In the genomic region with DNA sequence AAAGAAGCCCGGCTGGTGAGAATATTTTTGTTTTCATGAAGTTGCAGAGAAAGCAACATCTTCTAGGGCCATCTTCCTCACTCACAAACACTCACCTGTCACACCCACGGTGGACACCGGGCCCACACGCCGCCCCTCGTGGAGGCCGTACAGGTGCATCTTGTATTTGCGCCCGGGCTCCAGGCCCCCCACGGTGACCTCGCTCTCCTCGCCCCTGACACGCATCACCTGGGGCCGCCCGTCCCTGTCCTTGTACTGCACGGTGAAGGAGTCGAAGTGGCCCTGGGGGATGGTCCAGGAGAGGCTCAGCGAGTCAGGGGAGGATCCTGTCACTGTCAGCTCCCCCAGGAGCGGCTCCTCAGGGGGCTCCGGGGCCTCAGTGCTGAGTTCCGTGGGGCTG, we compare ENCODE assay signal across 1 cellular context. TPM values are rescaled to one million over a fixed set of nuclear protein-coding genes. Genes with fewer than 3 reads are reported as not detected.
"Had no signal": no experiment of that assay in that cellular context is flagged by ENCODE, and none has a peak within 500 bp of the region (broad histone marks: within the 10 kb centered on the region; RNA-seq: fewer than 3 reads in every experiment).

No MANE protein-coding gene starts in this region.

RNA-seq across cellular contexts. Expression of gene CYP21A2, which starts 17.5 kb away (rescaled TPM):
- total RNA-seq: bronchial epithelial cell had no signal
